20 cellular contexts compared by ENCODE assay signal in genomic region chr5:41878598-41879305, GRCh38. TPM values are rescaled to one million over a fixed set of nuclear protein-coding genes. Genes with fewer than 3 reads are reported as not detected.
DNase-seq lines count a peak whose midpoint lies in the region; ATAC-seq and TF ChIP-seq lines count a peak whose summit lies in the region.
"Had no signal": no experiment of that assay in that cellular context is flagged by ENCODE, and none has a peak within 500 bp of the region (broad histone marks: within the 10 kb centered on the region; RNA-seq: fewer than 3 reads in every experiment).

No MANE protein-coding gene starts in this region.

- H3K4me3 ChIP-seq in endodermal cell (ENCODE audit: low read length) = peak overlapping the region; percentile 26
- H3K4me3 ChIP-seq in lower lobe of right lung = no peak overlapping the region
- H3K4me3 ChIP-seq in esophagus muscularis mucosa = no peak overlapping the region
- H3K4me3 ChIP-seq: body of pancreas, esophagus squamous epithelium had no signal

- H3K27ac Mint-ChIP-seq in endodermal cell = no peak overlapping the region
- H3K27ac Mint-ChIP-seq: activated naive CD4-positive, alpha-beta T cell treated with anti-CD3 and anti-CD28 coated beads, Interleukin-2, amount 50 U/mL, for 24 hours; CD8-positive, alpha-beta T cell; dendritic cell treated with granulocyte-macrophage colony-stimulating factor and Interleukin-4, amounts not matched to agents 40 ng/mL and 50 ng/mL, for 4 days; nephron progenitor cell; stimulated activated naive CD8-positive, alpha-beta T cell treated with anti-CD3 and anti-CD28 coated beads, Interleukin-15, amount 100 ng/mL, for 72 hours had no signal

- TF ChIP-seq POLR2A in esophagus muscularis mucosa (IDR thresholded peaks at IDR 0.05; ENCODE audit: low read depth) = no peak

- peaks cover 12% of the 10 kb centered on the region for H3K9me3 Mint-ChIP-seq in endodermal cell
- H3K9me3 Mint-ChIP-seq: activated naive CD4-positive, alpha-beta T cell treated with anti-CD3 and anti-CD28 coated beads, Interleukin-2, amount 50 U/mL, for 24 hours; CD8-positive, alpha-beta T cell; dendritic cell treated with granulocyte-macrophage colony-stimulating factor and Interleukin-4, amounts not matched to agents 40 ng/mL and 50 ng/mL, for 4 days; stimulated activated naive CD8-positive, alpha-beta T cell treated with anti-CD3 and anti-CD28 coated beads, Interleukin-15, amount 100 ng/mL, for 72 hours had no signal

- ATAC-seq in GM18861 (IDR thresholded peaks at IDR 0.05; ENCODE audit: unreplicated experiment) = peak; percentile 74
- ATAC-seq in GM21423 (IDR thresholded peaks at IDR 0.05; ENCODE audit: unreplicated experiment) = peak; percentile 72
- peak; percentile 63 for ATAC-seq in HG03066 (IDR thresholded peaks at IDR 0.05; ENCODE audit: low read depth, unreplicated experiment)
- ATAC-seq in lower lobe of right lung = no peak
- ATAC-seq: body of pancreas; CD8-positive, alpha-beta T cell; stimulated activated naive CD8-positive, alpha-beta T cell treated with anti-CD3 and anti-CD28 coated beads, Interleukin-15, amount 100 ng/mL, for 72 hours had no signal

- H3K4me1 ChIP-seq in endodermal cell (ENCODE audit: control insufficient read depth, insufficient read depth, low read length) (peaks cover 5% of the 10 kb centered on the region), lower lobe of right lung (no peaks in the 10 kb centered on the region), esophagus muscularis mucosa (no peaks in the 10 kb centered on the region)
- H3K4me1 ChIP-seq: body of pancreas had no signal

- H3K27ac ChIP-seq in endodermal cell (ENCODE audit: low read depth, low read length) (no peak overlapping the region), lower lobe of right lung (no peak overlapping the region), esophagus muscularis mucosa (replicated peaks in 1 of 4) (no peak overlapping the region)
- H3K27ac ChIP-seq: body of pancreas, esophagus squamous epithelium had no signal

- H3K36me3 ChIP-seq in endodermal cell (ENCODE audit: control insufficient read depth, insufficient read depth, low read length) (no peaks in the 10 kb centered on the region), lower lobe of right lung (no peaks in the 10 kb centered on the region), esophagus muscularis mucosa (no peaks in the 10 kb centered on the region)
- H3K36me3 ChIP-seq: esophagus squamous epithelium had no signal

- no peak for TF ChIP-seq EP300 in esophagus muscularis mucosa (IDR thresholded peaks at IDR 0.05)

- DNase-seq in endodermal cell (no peak), lower lobe of right lung (no peak), esophagus muscularis mucosa (ENCODE audit: extremely low spot score) (no peak), NCI-H128 (lab: John Stamatoyannopoulos, UW; ENCODE audit: unreplicated experiment) (no peak), NCI-H187 (lab: John Stamatoyannopoulos, UW) (no peak)
- DNase-seq: body of pancreas; CD8-positive, alpha-beta T cell; EL; esophagus squamous epithelium; head of caudate nucleus; mesenchymal stem cell; NCI-H1092; NCI-H446 treated with DMSO at 0.1 percent for 48 hours; nephron progenitor cell; stimulated activated naive CD8-positive, alpha-beta T cell treated with anti-CD3 and anti-CD28 coated beads, Interleukin-15, amount 100 ng/mL, for 72 hours had no signal

- peaks cover 23% of the 10 kb centered on the region for H3K4me1 Mint-ChIP-seq in endodermal cell

- no peak overlapping the region for H3K9ac ChIP-seq in endodermal cell (ENCODE audit: extremely low read depth, low read length, poor library complexity, severe bottlenecking)

- intact Hi-C loops in lower lobe of right lung (cut with DNase I) = no loop called here
- intact Hi-C loops in esophagus muscularis mucosa (cut with DNase I) = no loop called here

- H3K9me3 ChIP-seq in endodermal cell (ENCODE audit: control insufficient read depth, low read length) = peaks cover 29% of the 10 kb centered on the region
- no peaks in the 10 kb centered on the region for H3K9me3 ChIP-seq in lower lobe of right lung
- no peaks in the 10 kb centered on the region for H3K9me3 ChIP-seq in esophagus muscularis mucosa
- H3K9me3 ChIP-seq: body of pancreas, esophagus squamous epithelium had no signal

- H3K36me3 Mint-ChIP-seq in endodermal cell (ENCODE audit: low read depth) = no peaks in the 10 kb centered on the region
- H3K36me3 Mint-ChIP-seq: activated naive CD4-positive, alpha-beta T cell treated with anti-CD3 and anti-CD28 coated beads, Interleukin-2, amount 50 U/mL, for 24 hours; CD8-positive, alpha-beta T cell had no signal

- H3K27me3 ChIP-seq in endodermal cell (ENCODE audit: control insufficient read depth, insufficient read depth, low read length, poor library complexity, severe bottlenecking) = no peaks in the 10 kb centered on the region
- H3K27me3 ChIP-seq in lower lobe of right lung (ENCODE audit: low read depth) = no peaks in the 10 kb centered on the region
- H3K27me3 ChIP-seq in esophagus muscularis mucosa = no peaks in the 10 kb centered on the region
- H3K27me3 ChIP-seq: body of pancreas, esophagus squamous epithelium had no signal

- no peak for TF ChIP-seq CTCF in endodermal cell (conservative IDR thresholded peaks at IDR 0.05)
- no peak for TF ChIP-seq CTCF in lower lobe of right lung (IDR thresholded peaks at IDR 0.05)
- no peak for TF ChIP-seq CTCF in esophagus muscularis mucosa (IDR thresholded peaks at IDR 0.05)

- 76% methylated on average over 2 of the region's 2 CpGs; no CpG with 5 or more reads in 1 of the 2 experiments for WGBS in endodermal cell (ENCODE audit: insufficient coverage in 1 of 2, insufficient read length in 1 of 2), 2 experiments
- 79% methylated on average over 2 of the region's 2 CpGs for WGBS in esophagus muscularis mucosa

- no peak overlapping the region for H3K4me3 Mint-ChIP-seq in endodermal cell
- H3K4me3 Mint-ChIP-seq: activated naive CD4-positive, alpha-beta T cell treated with anti-CD3 and anti-CD28 coated beads, Interleukin-2, amount 50 U/mL, for 24 hours; CD8-positive, alpha-beta T cell; dendritic cell treated with granulocyte-macrophage colony-stimulating factor and Interleukin-4, amounts not matched to agents 40 ng/mL and 50 ng/mL, for 4 days; nephron progenitor cell; stimulated activated naive CD8-positive, alpha-beta T cell treated with anti-CD3 and anti-CD28 coated beads, Interleukin-15, amount 100 ng/mL, for 72 hours had no signal

- H3K27me3 Mint-ChIP-seq in endodermal cell (ENCODE audit: insufficient read depth) = peaks cover 11% of the 10 kb centered on the region
- H3K27me3 Mint-ChIP-seq: stimulated activated naive CD8-positive, alpha-beta T cell treated with anti-CD3 and anti-CD28 coated beads, Interleukin-15, amount 100 ng/mL, for 72 hours had no signal

RNA-seq across cellular contexts. Expression of gene OXCT1, which starts 8.5 kb away (rescaled TPM):
- total RNA-seq in endodermal cell (10 to 100 TPM; 24.5 to 25.1 TPM), lower lobe of right lung (10.2 TPM), esophagus muscularis mucosa (10 to 100 TPM; 30.8 to 47.6 (median 37.7) TPM)
- 20.5 TPM for polyA plus RNA-seq in endodermal cell (2013, experiment 1 of 2)
- 20.4 TPM for polyA plus RNA-seq in endodermal cell (2013, experiment 2 of 2)

RNA-seq across cellular contexts. Expression of gene RIMOC1, which starts 25.4 kb away (rescaled TPM):
- total RNA-seq in endodermal cell = 10 to 100 TPM; 46.5 to 47.0 TPM
- 21.2 TPM for polyA plus RNA-seq in endodermal cell (2013, experiment 1 of 2)
- polyA plus RNA-seq in endodermal cell (2013, experiment 2 of 2) = 21.4 TPM
- 25.1 TPM for total RNA-seq in lower lobe of right lung
- total RNA-seq in esophagus muscularis mucosa = 10 to 100 TPM; 19.5 to 24.5 (median 20.2) TPM

RNA-seq across cellular contexts. Expression of gene FBXO4, which starts 46.3 kb away (rescaled TPM):
- total RNA-seq in endodermal cell (1 to 10 TPM; 1.8 to 1.9 TPM), lower lobe of right lung (8.5 TPM), esophagus muscularis mucosa (1 to 10 TPM; 5.1 to 8.8 (median 7.5) TPM)
- polyA plus RNA-seq in endodermal cell (2013, experiment 1 of 2) = 2.4 TPM
- polyA plus RNA-seq in endodermal cell (2013, experiment 2 of 2) = 0.99 TPM

Comparison
In these comparisons a context has a peak if more than half of its experiments do, and no peak if none do; other contexts are left out.
1. ATAC-seq: peak in GM18861 (single experiment), GM21423 (single experiment) and HG03066 (single experiment); none in lower lobe of right lung (0 of 2).